1 cellular context compared by ENCODE assay signal in genomic region chr9:131915181-131915580, GRCh38.
TF ChIP-seq lines count a peak whose summit lies in the region.

No MANE protein-coding gene starts in this region.

TF ChIP-seq in GM23338, 12 proteins besides CTCF, POLR2A, EP300 and RAD21 (continued from another document):
- TF ChIP-seq POLR2AphosphoS5 (IDR thresholded peaks at IDR 0.05; ENCODE audit: low read depth) (no peak), ETS1 (IDR thresholded peaks at IDR 0.05) (no peak), JUNB (IDR thresholded peaks at IDR 0.05; ENCODE audit: unreplicated experiment) (no peak), CREB1 (CRISPR knock-in tag; IDR thresholded peaks at IDR 0.05; ENCODE audit: low read depth) (no peak), REST (IDR thresholded peaks at IDR 0.05; ENCODE audit: unreplicated experiment) (no peak), ZNF114 (CRISPR knock-in tag; IDR thresholded peaks at IDR 0.05) (no peak), NANOG (IDR thresholded peaks at IDR 0.05; ENCODE audit: borderline replicate concordance) (no peak), EZH2 (IDR thresholded peaks at IDR 0.05; ENCODE audit: low read depth, unreplicated experiment) (no peak)
TF ChIP-seq in GM23338: peak in this region for 0.
